15 cellular contexts compared by ENCODE assay signal in the genomic region with DNA sequence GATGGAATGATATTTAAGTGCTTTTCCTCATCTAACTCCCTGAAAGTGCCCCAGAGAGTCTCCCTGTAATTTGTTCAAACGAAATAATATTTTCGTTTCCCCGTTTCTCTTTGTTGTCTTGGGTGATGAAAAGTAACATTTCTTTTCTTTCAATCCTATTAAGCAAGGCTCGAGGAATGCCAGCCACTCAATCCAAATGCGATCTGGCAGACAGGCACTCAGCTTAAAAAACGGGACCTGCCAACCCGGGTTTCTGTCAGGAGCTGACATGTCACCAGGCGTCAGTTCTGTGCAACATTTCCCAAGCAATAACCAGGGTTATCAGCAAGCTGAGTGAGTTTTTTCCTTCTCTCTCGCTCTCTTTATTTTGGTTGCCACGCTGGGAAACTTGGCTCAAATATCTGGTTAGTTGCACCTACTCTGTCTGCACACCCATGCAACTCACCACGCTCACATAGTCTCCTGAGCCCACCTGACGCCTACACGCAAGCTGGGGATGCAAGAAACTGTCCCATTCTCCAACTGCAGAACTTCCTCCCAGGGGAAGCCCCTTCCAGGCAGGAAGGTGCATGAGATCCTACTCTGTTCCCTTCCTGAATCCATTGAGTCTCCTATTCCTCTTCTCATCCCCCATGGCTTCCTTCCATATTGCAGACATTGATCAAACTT.
"Had no signal": no experiment of that assay in that cellular context is flagged by ENCODE, and none has a peak within 500 bp of the region (broad histone marks: within the 10 kb centered on the region; RNA-seq: fewer than 3 reads in every experiment).

No MANE protein-coding gene starts in this region.

- H3K9me3 ChIP-seq: ascending aorta, gastrocnemius medialis, mucosa of descending colon, tibial nerve had no signal

- DNase-seq: activated CD4-positive, alpha-beta T cell treated with anti-CD3 and anti-CD28 coated beads for 36 hours; activated CD8-positive, alpha-beta memory T cell treated with anti-CD3 and anti-CD28 coated beads, Interleukin-2, amount 50 U/mL, for 48 hours; activated CD8-positive, alpha-beta T cell treated with anti-CD3 and anti-CD28 coated beads, Interleukin-2, amount 10 ng/mL, durations not matched to agents 7 days and 5 days; activated naive CD4-positive, alpha-beta T cell; activated naive CD8-positive, alpha-beta T cell treated with anti-CD3 and anti-CD28 coated beads, Interleukin-2, amount 50 U/mL, for 24 hours; effector CD4-positive, alpha-beta T cell; gastrocnemius medialis; mucosa of descending colon; T-cell; T1000 had no signal

- H3K27me3 ChIP-seq: ascending aorta, gastrocnemius medialis, tibial nerve had no signal

- H3K27ac ChIP-seq: ascending aorta, gastrocnemius medialis, skin epidermis had no signal

- H3K36me3 ChIP-seq: ascending aorta, gastrocnemius medialis, tibial nerve had no signal

- ATAC-seq: activated CD4-positive, alpha-beta T cell treated with anti-CD3 and anti-CD28 coated beads for 36 hours; activated CD8-positive, alpha-beta T cell treated with anti-CD3 and anti-CD28 coated beads, Interleukin-2, amount 10 ng/mL, durations not matched to agents 7 days and 5 days; activated naive CD8-positive, alpha-beta T cell treated with anti-CD3 and anti-CD28 coated beads, Interleukin-2, amount 50 U/mL, for 24 hours; gastrocnemius medialis; naive thymus-derived CD8-positive, alpha-beta T cell; T-cell had no signal

- H3K4me3 ChIP-seq: ascending aorta, coronary artery, gastrocnemius medialis, mucosa of descending colon, skin epidermis, tibial nerve had no signal
